Comparison of ENCODE assay signal across 1 cellular context in the genomic region with DNA sequence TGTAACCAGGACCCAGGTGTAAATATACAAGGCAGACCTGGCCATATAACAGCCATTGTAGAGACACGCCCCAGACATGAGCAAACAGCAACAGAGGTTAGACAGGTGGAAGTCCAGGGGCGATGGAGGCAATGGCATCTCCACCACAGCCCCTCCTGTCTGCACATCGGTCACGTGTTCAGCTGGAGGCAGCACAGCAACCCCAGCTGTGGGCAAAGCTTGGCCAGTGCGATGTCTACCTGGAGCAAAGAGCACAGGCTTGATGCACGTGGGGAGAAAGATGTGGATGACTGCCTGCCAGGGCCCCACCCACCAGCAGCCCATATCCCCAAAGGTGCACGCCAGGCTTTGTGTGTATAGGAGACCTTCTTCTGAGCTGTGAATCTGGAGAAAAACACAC.
A peak's percentile ranks its signal among the peaks of the same experiment; 100 is the strongest.
TF ChIP-seq lines count a peak whose summit lies in the region.

No MANE protein-coding gene starts in this region.

TF ChIP-seq in HepG2, 621 proteins besides CTCF, POLR2A, EP300 and RAD21 (continues in another document):
- TF ChIP-seq, protein P1, sequence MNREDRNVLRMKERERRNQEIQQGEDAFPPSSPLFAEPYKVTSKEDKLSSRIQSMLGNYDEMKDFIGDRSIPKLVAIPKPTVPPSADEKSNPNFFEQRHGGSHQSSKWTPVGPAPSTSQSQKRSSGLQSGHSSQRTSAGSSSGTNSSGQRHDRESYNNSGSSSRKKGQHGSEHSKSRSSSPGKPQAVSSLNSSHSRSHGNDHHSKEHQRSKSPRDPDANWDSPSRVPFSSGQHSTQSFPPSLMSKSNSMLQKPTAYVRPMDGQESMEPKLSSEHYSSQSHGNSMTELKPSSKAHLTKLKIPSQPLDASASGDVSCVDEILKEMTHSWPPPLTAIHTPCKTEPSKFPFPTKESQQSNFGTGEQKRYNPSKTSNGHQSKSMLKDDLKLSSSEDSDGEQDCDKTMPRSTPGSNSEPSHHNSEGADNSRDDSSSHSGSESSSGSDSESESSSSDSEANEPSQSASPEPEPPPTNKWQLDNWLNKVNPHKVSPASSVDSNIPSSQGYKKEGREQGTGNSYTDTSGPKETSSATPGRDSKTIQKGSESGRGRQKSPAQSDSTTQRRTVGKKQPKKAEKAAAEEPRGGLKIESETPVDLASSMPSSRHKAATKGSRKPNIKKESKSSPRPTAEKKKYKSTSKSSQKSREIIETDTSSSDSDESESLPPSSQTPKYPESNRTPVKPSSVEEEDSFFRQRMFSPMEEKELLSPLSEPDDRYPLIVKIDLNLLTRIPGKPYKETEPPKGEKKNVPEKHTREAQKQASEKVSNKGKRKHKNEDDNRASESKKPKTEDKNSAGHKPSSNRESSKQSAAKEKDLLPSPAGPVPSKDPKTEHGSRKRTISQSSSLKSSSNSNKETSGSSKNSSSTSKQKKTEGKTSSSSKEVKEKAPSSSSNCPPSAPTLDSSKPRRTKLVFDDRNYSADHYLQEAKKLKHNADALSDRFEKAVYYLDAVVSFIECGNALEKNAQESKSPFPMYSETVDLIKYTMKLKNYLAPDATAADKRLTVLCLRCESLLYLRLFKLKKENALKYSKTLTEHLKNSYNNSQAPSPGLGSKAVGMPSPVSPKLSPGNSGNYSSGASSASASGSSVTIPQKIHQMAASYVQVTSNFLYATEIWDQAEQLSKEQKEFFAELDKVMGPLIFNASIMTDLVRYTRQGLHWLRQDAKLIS (CRISPR knock-in tag; IDR thresholded peaks at IDR 0.05): no peak
- TF ChIP-seq MTA3 (CRISPR knock-in tag; IDR thresholded peaks at IDR 0.05): no peak
- no peak for TF ChIP-seq ZNF879 (CRISPR knock-in tag; IDR thresholded peaks at IDR 0.05)
- no peak for TF ChIP-seq KDM3A (CRISPR knock-in tag; IDR thresholded peaks at IDR 0.05; ENCODE audit: low read depth)
- TF ChIP-seq HOXA5 (CRISPR knock-in tag; IDR thresholded peaks at IDR 0.05): no peak
- TF ChIP-seq MYC (CRISPR knock-in tag; IDR thresholded peaks at IDR 0.05; ENCODE audit: borderline replicate concordance): peak; percentile 53; the same call in 1 of the 2 replicates
- no peak for TF ChIP-seq ZNF83 (CRISPR knock-in tag; IDR thresholded peaks at IDR 0.05; ENCODE audit: borderline replicate concordance)
- TF ChIP-seq ZNF670 (CRISPR knock-in tag; IDR thresholded peaks at IDR 0.05; ENCODE audit: borderline replicate concordance): no peak
- TF ChIP-seq ZNF746 (CRISPR knock-in tag; IDR thresholded peaks at IDR 0.05): no peak
- TF ChIP-seq, protein P2, sequence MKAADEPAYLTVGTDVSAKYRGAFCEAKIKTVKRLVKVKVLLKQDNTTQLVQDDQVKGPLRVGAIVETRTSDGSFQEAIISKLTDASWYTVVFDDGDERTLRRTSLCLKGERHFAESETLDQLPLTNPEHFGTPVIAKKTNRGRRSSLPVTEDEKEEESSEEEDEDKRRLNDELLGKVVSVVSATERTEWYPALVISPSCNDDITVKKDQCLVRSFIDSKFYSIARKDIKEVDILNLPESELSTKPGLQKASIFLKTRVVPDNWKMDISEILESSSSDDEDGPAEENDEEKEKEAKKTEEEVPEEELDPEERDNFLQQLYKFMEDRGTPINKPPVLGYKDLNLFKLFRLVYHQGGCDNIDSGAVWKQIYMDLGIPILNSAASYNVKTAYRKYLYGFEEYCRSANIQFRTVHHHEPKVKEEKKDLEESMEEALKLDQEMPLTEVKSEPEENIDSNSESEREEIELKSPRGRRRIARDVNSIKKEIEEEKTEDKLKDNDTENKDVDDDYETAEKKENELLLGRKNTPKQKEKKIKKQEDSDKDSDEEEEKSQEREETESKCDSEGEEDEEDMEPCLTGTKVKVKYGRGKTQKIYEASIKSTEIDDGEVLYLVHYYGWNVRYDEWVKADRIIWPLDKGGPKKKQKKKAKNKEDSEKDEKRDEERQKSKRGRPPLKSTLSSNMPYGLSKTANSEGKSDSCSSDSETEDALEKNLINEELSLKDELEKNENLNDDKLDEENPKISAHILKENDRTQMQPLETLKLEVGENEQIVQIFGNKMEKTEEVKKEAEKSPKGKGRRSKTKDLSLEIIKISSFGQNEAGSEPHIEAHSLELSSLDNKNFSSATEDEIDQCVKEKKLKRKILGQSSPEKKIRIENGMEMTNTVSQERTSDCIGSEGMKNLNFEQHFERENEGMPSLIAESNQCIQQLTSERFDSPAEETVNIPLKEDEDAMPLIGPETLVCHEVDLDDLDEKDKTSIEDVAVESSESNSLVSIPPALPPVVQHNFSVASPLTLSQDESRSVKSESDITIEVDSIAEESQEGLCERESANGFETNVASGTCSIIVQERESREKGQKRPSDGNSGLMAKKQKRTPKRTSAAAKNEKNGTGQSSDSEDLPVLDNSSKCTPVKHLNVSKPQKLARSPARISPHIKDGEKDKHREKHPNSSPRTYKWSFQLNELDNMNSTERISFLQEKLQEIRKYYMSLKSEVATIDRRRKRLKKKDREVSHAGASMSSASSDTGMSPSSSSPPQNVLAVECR (CRISPR knock-in tag; IDR thresholded peaks at IDR 0.05; ENCODE audit: borderline replicate concordance): peak; percentile 23; the same call in 1 of the 2 replicates
- no peak for TF ChIP-seq BRD4 (CRISPR knock-in tag; IDR thresholded peaks at IDR 0.05)
- TF ChIP-seq POLR2AphosphoS5 (IDR thresholded peaks at IDR 0.05; ENCODE audit: low read depth, low read length): no peak
- no peak for TF ChIP-seq CENPX (CRISPR knock-in tag; IDR thresholded peaks at IDR 0.05)
- TF ChIP-seq, protein P3, sequence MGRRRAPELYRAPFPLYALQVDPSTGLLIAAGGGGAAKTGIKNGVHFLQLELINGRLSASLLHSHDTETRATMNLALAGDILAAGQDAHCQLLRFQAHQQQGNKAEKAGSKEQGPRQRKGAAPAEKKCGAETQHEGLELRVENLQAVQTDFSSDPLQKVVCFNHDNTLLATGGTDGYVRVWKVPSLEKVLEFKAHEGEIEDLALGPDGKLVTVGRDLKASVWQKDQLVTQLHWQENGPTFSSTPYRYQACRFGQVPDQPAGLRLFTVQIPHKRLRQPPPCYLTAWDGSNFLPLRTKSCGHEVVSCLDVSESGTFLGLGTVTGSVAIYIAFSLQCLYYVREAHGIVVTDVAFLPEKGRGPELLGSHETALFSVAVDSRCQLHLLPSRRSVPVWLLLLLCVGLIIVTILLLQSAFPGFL (CRISPR knock-in tag; IDR thresholded peaks at IDR 0.05): no peak
- TF ChIP-seq ZNF343 (CRISPR knock-in tag; IDR thresholded peaks at IDR 0.05): no peak
- 0 out of 2 replicates have a peak, but pooled peaks have one; percentile 17 for TF ChIP-seq SOX5 (CRISPR knock-in tag; IDR thresholded peaks at IDR 0.05; ENCODE audit: borderline replicate concordance)
- TF ChIP-seq, protein P4, sequence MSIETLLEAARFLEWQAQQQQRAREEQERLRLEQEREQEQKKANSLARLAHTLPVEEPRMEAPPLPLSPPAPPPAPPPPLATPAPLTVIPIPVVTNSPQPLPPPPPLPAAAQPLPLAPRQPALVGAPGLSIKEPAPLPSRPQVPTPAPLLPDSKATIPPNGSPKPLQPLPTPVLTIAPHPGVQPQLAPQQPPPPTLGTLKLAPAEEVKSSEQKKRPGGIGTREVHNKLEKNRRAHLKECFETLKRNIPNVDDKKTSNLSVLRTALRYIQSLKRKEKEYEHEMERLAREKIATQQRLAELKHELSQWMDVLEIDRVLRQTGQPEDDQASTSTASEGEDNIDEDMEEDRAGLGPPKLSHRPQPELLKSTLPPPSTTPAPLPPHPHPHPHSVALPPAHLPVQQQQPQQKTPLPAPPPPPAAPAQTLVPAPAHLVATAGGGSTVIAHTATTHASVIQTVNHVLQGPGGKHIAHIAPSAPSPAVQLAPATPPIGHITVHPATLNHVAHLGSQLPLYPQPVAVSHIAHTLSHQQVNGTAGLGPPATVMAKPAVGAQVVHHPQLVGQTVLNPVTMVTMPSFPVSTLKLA (IDR thresholded peaks at IDR 0.05): peak; percentile 11; the same call in 1 of the 2 replicates
- TF ChIP-seq USF2 (IDR thresholded peaks at IDR 0.05; ENCODE audit: low read depth, low read length): peak; percentile 54
- peak; percentile 77; the same call in 1 of the 2 replicates for TF ChIP-seq USF2 (CRISPR knock-in tag; IDR thresholded peaks at IDR 0.05; ENCODE audit: borderline replicate concordance)
- TF ChIP-seq, protein P5, sequence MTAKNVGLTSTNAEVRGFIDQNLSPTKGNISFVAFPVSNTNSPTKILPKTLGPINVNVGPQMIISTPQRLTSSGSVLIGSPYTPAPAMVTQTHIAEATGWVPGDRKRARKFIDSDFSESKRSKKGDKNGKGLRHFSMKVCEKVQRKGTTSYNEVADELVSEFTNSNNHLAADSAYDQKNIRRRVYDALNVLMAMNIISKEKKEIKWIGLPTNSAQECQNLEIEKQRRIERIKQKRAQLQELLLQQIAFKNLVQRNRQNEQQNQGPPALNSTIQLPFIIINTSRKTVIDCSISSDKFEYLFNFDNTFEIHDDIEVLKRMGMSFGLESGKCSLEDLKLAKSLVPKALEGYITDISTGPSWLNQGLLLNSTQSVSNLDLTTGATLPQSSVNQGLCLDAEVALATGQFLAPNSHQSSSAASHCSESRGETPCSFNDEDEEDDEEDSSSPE (CRISPR knock-in tag; IDR thresholded peaks at IDR 0.05): no peak
- 0 out of 2 replicates have a peak, but pooled peaks have one; percentile 17 for TF ChIP-seq ZNF609 (CRISPR knock-in tag; IDR thresholded peaks at IDR 0.05; ENCODE audit: borderline replicate concordance)
- TF ChIP-seq FOXA3 (CRISPR knock-in tag; IDR thresholded peaks at IDR 0.05): no peak
- TF ChIP-seq, protein P6, sequence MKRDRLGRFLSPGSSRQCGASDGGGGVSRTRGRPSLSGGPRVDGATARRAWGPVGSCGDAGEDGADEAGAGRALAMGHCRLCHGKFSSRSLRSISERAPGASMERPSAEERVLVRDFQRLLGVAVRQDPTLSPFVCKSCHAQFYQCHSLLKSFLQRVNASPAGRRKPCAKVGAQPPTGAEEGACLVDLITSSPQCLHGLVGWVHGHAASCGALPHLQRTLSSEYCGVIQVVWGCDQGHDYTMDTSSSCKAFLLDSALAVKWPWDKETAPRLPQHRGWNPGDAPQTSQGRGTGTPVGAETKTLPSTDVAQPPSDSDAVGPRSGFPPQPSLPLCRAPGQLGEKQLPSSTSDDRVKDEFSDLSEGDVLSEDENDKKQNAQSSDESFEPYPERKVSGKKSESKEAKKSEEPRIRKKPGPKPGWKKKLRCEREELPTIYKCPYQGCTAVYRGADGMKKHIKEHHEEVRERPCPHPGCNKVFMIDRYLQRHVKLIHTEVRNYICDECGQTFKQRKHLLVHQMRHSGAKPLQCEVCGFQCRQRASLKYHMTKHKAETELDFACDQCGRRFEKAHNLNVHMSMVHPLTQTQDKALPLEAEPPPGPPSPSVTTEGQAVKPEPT (CRISPR knock-in tag; IDR thresholded peaks at IDR 0.05; ENCODE audit: low read depth): no peak
- no peak for TF ChIP-seq NFKB2 (CRISPR knock-in tag; IDR thresholded peaks at IDR 0.05; ENCODE audit: borderline replicate concordance)
- TF ChIP-seq ZNF350 (CRISPR knock-in tag; IDR thresholded peaks at IDR 0.05; ENCODE audit: borderline replicate concordance, low read depth): no peak
- peak; percentile 54; the same call in 1 of the 2 replicates for TF ChIP-seq RAD51 (IDR thresholded peaks at IDR 0.05; ENCODE audit: borderline replicate concordance)
- TF ChIP-seq ARNTL (CRISPR knock-in tag; IDR thresholded peaks at IDR 0.05): 0 out of 2 replicates have a peak, but pooled peaks have one; percentile 61
- TF ChIP-seq, protein P7, sequence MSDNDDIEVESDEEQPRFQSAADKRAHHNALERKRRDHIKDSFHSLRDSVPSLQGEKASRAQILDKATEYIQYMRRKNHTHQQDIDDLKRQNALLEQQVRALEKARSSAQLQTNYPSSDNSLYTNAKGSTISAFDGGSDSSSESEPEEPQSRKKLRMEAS (IDR thresholded peaks at IDR 0.05): peak; percentile 60
- TF ChIP-seq ATF7 (IDR thresholded peaks at IDR 0.05): no peak
- TF ChIP-seq ATF7 (CRISPR knock-in tag; IDR thresholded peaks at IDR 0.05): no peak
- TF ChIP-seq SAP130 (CRISPR knock-in tag; IDR thresholded peaks at IDR 0.05; ENCODE audit: low read depth): 0 out of 2 replicates have a peak, but pooled peaks have one; percentile 27
